Comparison of ENCODE assay signal across 1 cellular context in the genomic region with DNA sequence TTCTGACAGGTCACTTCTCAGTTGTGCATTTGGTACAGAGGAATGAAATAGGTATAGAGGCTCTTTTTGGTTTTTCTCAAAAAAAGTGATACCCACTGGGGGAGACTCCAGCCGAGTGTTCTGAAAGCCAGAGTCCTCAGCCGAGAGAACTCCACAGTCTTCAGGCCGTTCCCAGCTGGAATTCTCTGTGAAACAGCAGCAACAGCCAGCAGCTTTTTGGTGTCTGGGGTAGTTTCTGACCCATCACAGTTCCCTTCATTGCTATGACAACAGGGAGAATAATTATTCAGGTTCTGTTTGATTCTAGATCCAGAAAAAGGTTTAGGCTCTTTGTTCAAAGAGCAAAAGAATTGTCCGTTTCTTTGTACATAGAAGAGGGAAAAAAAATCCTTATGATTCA.
TF ChIP-seq lines count a peak whose summit lies in the region.

No MANE protein-coding gene starts in this region.

TF ChIP-seq in WTC11, 78 proteins besides CTCF, POLR2A, EP300 and RAD21 (continued from another document):
- TF ChIP-seq, protein P1, sequence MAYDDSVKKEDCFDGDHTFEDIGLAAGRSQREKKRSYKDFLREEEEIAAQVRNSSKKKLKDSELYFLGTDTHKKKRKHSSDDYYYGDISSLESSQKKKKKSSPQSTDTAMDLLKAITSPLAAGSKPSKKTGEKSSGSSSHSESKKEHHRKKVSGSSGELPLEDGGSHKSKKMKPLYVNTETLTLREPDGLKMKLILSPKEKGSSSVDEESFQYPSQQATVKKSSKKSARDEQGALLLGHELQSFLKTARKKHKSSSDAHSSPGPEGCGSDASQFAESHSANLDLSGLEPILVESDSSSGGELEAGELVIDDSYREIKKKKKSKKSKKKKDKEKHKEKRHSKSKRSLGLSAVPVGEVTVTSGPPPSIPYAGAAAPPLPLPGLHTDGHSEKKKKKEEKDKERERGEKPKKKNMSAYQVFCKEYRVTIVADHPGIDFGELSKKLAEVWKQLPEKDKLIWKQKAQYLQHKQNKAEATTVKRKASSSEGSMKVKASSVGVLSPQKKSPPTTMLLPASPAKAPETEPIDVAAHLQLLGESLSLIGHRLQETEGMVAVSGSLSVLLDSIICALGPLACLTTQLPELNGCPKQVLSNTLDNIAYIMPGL (CRISPR knock-in tag; IDR thresholded peaks at IDR 0.05): no peak
- TF ChIP-seq, protein P2, sequence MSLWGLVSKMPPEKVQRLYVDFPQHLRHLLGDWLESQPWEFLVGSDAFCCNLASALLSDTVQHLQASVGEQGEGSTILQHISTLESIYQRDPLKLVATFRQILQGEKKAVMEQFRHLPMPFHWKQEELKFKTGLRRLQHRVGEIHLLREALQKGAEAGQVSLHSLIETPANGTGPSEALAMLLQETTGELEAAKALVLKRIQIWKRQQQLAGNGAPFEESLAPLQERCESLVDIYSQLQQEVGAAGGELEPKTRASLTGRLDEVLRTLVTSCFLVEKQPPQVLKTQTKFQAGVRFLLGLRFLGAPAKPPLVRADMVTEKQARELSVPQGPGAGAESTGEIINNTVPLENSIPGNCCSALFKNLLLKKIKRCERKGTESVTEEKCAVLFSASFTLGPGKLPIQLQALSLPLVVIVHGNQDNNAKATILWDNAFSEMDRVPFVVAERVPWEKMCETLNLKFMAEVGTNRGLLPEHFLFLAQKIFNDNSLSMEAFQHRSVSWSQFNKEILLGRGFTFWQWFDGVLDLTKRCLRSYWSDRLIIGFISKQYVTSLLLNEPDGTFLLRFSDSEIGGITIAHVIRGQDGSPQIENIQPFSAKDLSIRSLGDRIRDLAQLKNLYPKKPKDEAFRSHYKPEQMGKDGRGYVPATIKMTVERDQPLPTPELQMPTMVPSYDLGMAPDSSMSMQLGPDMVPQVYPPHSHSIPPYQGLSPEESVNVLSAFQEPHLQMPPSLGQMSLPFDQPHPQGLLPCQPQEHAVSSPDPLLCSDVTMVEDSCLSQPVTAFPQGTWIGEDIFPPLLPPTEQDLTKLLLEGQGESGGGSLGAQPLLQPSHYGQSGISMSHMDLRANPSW (CRISPR knock-in tag; conservative IDR thresholded peaks at IDR 0.05; ENCODE audit: low read depth): no peak
- TF ChIP-seq ZNF121 (CRISPR knock-in tag; IDR thresholded peaks at IDR 0.05): no peak
TF ChIP-seq in WTC11: peak in this region for 0.
